ENCODE assay signal across 1 cellular context in genomic region chr1:113042336-113043143, GRCh38.
TF ChIP-seq lines count a peak whose summit lies in the region.

No MANE protein-coding gene starts in this region.

TF ChIP-seq in HepG2, 621 proteins besides CTCF, POLR2A, EP300 and RAD21 (continued from another document and continues in another):
- no peak for TF ChIP-seq REST (IDR thresholded peaks at IDR 0.05; ENCODE audit: borderline replicate concordance in 1 of 2, low read depth in 1 of 2, low read length in 2 of 2)
- no peak for TF ChIP-seq MBNL3 (CRISPR knock-in tag; conservative IDR thresholded peaks at IDR 0.05)
- TF ChIP-seq HMGXB4 (CRISPR knock-in tag; IDR thresholded peaks at IDR 0.05; ENCODE audit: borderline replicate concordance in 1 of 2, low read depth in 1 of 2), result peak in 1 of 2 experiments; percentile 58; a peak in 1 of 4 replicates
- no peak for TF ChIP-seq BRF2 (CRISPR knock-in tag; IDR thresholded peaks at IDR 0.05)
- no peak for TF ChIP-seq KLF16 (CRISPR knock-in tag; IDR thresholded peaks at IDR 0.05)
- no peak for TF ChIP-seq ZNF180 (CRISPR knock-in tag; IDR thresholded peaks at IDR 0.05; ENCODE audit: borderline replicate concordance, low read depth)
- TF ChIP-seq HOXA3 (CRISPR knock-in tag; IDR thresholded peaks at IDR 0.05), result 0 out of 2 replicates have a peak, but pooled peaks have one; percentile 13
- no peak for TF ChIP-seq ZNF142 (CRISPR knock-in tag; IDR thresholded peaks at IDR 0.05)
- TF ChIP-seq CREB1 (IDR thresholded peaks at IDR 0.05), result no peak
- TF ChIP-seq CREB1 (CRISPR knock-in tag; IDR thresholded peaks at IDR 0.05), result 0 out of 2 replicates have a peak, but pooled peaks have one; percentile 27
- TF ChIP-seq TBX2 (CRISPR knock-in tag; IDR thresholded peaks at IDR 0.05; ENCODE audit: borderline replicate concordance), result 0 out of 2 replicates have a peak, but pooled peaks have one; percentile 16
- no peak for TF ChIP-seq FIP1L1 (IDR thresholded peaks at IDR 0.05; ENCODE audit: borderline replicate concordance, insufficient read depth, low read depth, low read length)
- no peak for TF ChIP-seq TAF15 (IDR thresholded peaks at IDR 0.05; ENCODE audit: low read depth, low read length, poor library complexity, severe bottlenecking)
- no peak for TF ChIP-seq ZNF34 (CRISPR knock-in tag; IDR thresholded peaks at IDR 0.05; ENCODE audit: borderline replicate concordance)
- TF ChIP-seq ZNF784 (CRISPR knock-in tag; IDR thresholded peaks at IDR 0.05; ENCODE audit: borderline replicate concordance), result no peak
- no peak for TF ChIP-seq ZNF766 (CRISPR knock-in tag; IDR thresholded peaks at IDR 0.05; ENCODE audit: borderline replicate concordance)
- TF ChIP-seq RFX1 (IDR thresholded peaks at IDR 0.05), result no peak
- TF ChIP-seq SP1 (IDR thresholded peaks at IDR 0.05), result no peak
- TF ChIP-seq SP1 (CRISPR knock-in tag; IDR thresholded peaks at IDR 0.05), result no peak
- TF ChIP-seq SMAD9 (CRISPR knock-in tag; IDR thresholded peaks at IDR 0.05), result no peak
- no peak for TF ChIP-seq NFRKB (IDR thresholded peaks at IDR 0.05)
- TF ChIP-seq ZNF501 (CRISPR knock-in tag; IDR thresholded peaks at IDR 0.05), result peak; percentile 64; the same call in 1 of the 2 replicates
- TF ChIP-seq NAIF1 (CRISPR knock-in tag; IDR thresholded peaks at IDR 0.05; ENCODE audit: borderline replicate concordance), result no peak
- TF ChIP-seq DBP (CRISPR knock-in tag; IDR thresholded peaks at IDR 0.05; ENCODE audit: not compliant biosample characterization), result no peak
- TF ChIP-seq GMEB2 (CRISPR knock-in tag; IDR thresholded peaks at IDR 0.05; ENCODE audit: low read depth), result no peak
- no peak for TF ChIP-seq GMEB1 (CRISPR knock-in tag; IDR thresholded peaks at IDR 0.05; ENCODE audit: borderline replicate concordance)
- TF ChIP-seq ZBTB8A (CRISPR knock-in tag; IDR thresholded peaks at IDR 0.05; ENCODE audit: borderline replicate concordance, low read depth), result no peak
- TF ChIP-seq PCBP1 (IDR thresholded peaks at IDR 0.05; ENCODE audit: borderline replicate concordance, low read depth, low read length), result no peak
- TF ChIP-seq ATF4 (CRISPR knock-in tag; IDR thresholded peaks at IDR 0.05), result 0 out of 4 replicates have a peak, but pooled peaks of 1 of the 2 experiments have one; percentile 11
- TF ChIP-seq SUZ12 (IDR thresholded peaks at IDR 0.05; ENCODE audit: low read depth, low read length), result no peak
- TF ChIP-seq NFIC (IDR thresholded peaks at IDR 0.05; ENCODE audit: low read length), result no peak
- TF ChIP-seq AKNA (CRISPR knock-in tag; IDR thresholded peaks at IDR 0.05; ENCODE audit: borderline replicate concordance), result no peak
